In genomic region chr3:71488391-71488809, GRCh38 we compare ENCODE assay signal across 14 cellular contexts.
DNase-seq lines count a peak whose midpoint lies in the region; ATAC-seq and TF ChIP-seq lines count a peak whose summit lies in the region.
"Had no signal": no experiment of that assay in that cellular context is flagged by ENCODE, and none has a peak within 500 bp of the region (broad histone marks: within the 10 kb centered on the region; RNA-seq: fewer than 3 reads in every experiment).

No MANE protein-coding gene starts in this region.

- TF ChIP-seq CTCF in activated CD8-positive, alpha-beta T cell treated with anti-CD3 and anti-CD28 coated beads for 36 hours (IDR thresholded peaks at IDR 0.05), result no peak
- TF ChIP-seq CTCF in neutrophil (IDR thresholded peaks at IDR 0.05) (no peak), uterus (IDR thresholded peaks at IDR 0.05) (no peak)

- peaks cover 92% of the 10 kb centered on the region for H3K4me1 Mint-ChIP-seq in activated T-cell treated with anti-CD3 and anti-CD28 coated beads, Interleukin-2, amount 50 U/mL, for 24 hours (ENCODE audit: low read depth)
- peaks cover 85% of the 10 kb centered on the region for H3K4me1 Mint-ChIP-seq in activated CD8-positive, alpha-beta T cell treated with anti-CD3 and anti-CD28 coated beads for 36 hours (ENCODE audit: low read depth)

- H3K36me3 ChIP-seq in neutrophil, result peaks cover 6% of the 10 kb centered on the region
- no peaks in the 10 kb centered on the region for H3K36me3 ChIP-seq in uterus

- POLR2A ChIA-PET in activated CD8-positive, alpha-beta T cell treated with anti-CD3 and anti-CD28 coated beads for 36 hours (lab: Charles Lee), result interaction anchor here (0.7 to 2.8 kb wide), 3 partner anchors 10 to 113 kb away, joined by 3 to 11 read pairs (median 3); no protein-coding TSS in a partner anchor

- H3K9me3 ChIP-seq in neutrophil, result no peaks in the 10 kb centered on the region
- H3K9me3 ChIP-seq in uterus, result no peaks in the 10 kb centered on the region

- peak overlapping the region; percentile 66 for H3K27ac ChIP-seq in neutrophil
- H3K27ac ChIP-seq in uterus, result no peak overlapping the region

- no peak for DNase-seq in activated T-cell treated with anti-CD3 and anti-CD28 coated beads, Interleukin-2, amount 50 U/mL, for 24 hours
- no peak for DNase-seq in activated T-cell treated with anti-CD3 and anti-CD28 coated beads, Interleukin-2, amount 50 U/mL, for 48 hours
- DNase-seq in NCI-H526 (lab: John Stamatoyannopoulos, UW), result peak; percentile 5 to 35
- DNase-seq in activated CD8-positive, alpha-beta T cell treated with anti-CD3 and anti-CD28 coated beads for 36 hours, result peak; percentile 62
- DNase-seq in NCI-H2029 treated with DMSO at 0.1 percent for 48 hours (lab: John Stamatoyannopoulos, UW), result no peak
- DNase-seq in uterus, result no peak
- DNase-seq: caudate nucleus, DMS153, IMR-90, mesendoderm, nucleus accumbens had no signal

- intact Hi-C loops in activated CD8-positive, alpha-beta T cell treated with anti-CD3 and anti-CD28 coated beads for 36 hours (cut with micrococcal nuclease), result loop anchor here (5.0 to 10.0 kb wide), 2 partner anchors 36 to 184 kb away; no protein-coding TSS in a partner anchor
- intact Hi-C loops in uterus (cut with DNase I; ENCODE audit: low total_unique reads), result no loop called here

- peaks cover 6% of the 10 kb centered on the region for H3K9me3 Mint-ChIP-seq in activated T-cell treated with anti-CD3 and anti-CD28 coated beads, Interleukin-2, amount 50 U/mL, for 24 hours
- H3K9me3 Mint-ChIP-seq in activated CD8-positive, alpha-beta T cell treated with anti-CD3 and anti-CD28 coated beads for 36 hours, result peaks cover 14% of the 10 kb centered on the region

- H3K4me1 ChIP-seq in neutrophil (ENCODE audit: control insufficient read depth in 1 of 2, insufficient read depth in 1 of 2, low read depth in 1 of 2, low read length in 1 of 2) (peaks cover 26 to 36% of the 10 kb centered on the region in 2 experiments), uterus (no peaks in the 10 kb centered on the region)

- H3K27me3 ChIP-seq in neutrophil (no peaks in the 10 kb centered on the region), uterus (no peaks in the 10 kb centered on the region)

- H3K4me3 Mint-ChIP-seq in activated T-cell treated with anti-CD3 and anti-CD28 coated beads, Interleukin-2, amount 50 U/mL, for 24 hours, result peak overlapping the region; percentile 67
- peak overlapping the region; percentile 62 for H3K4me3 Mint-ChIP-seq in activated CD8-positive, alpha-beta T cell treated with anti-CD3 and anti-CD28 coated beads for 36 hours

- H3K36me3 Mint-ChIP-seq in activated T-cell treated with anti-CD3 and anti-CD28 coated beads, Interleukin-2, amount 50 U/mL, for 24 hours (ENCODE audit: low read depth), result peaks cover 45% of the 10 kb centered on the region
- peaks cover 49% of the 10 kb centered on the region for H3K36me3 Mint-ChIP-seq in activated CD8-positive, alpha-beta T cell treated with anti-CD3 and anti-CD28 coated beads for 36 hours (ENCODE audit: low read depth)

- peak overlapping the region; percentile 90 for H3K27ac Mint-ChIP-seq in activated T-cell treated with anti-CD3 and anti-CD28 coated beads, Interleukin-2, amount 50 U/mL, for 24 hours
- peak overlapping the region; percentile 98 for H3K27ac Mint-ChIP-seq in activated CD8-positive, alpha-beta T cell treated with anti-CD3 and anti-CD28 coated beads for 36 hours

- H3K4me3 ChIP-seq in neutrophil (ENCODE audit: low read depth in 1 of 2, low read length in 1 of 2) (no peak overlapping the region), uterus (no peak overlapping the region)

- peak; percentile 11 for ATAC-seq in activated CD8-positive, alpha-beta T cell treated with anti-CD3 and anti-CD28 coated beads for 36 hours
- no peak for ATAC-seq in GM21529 (IDR thresholded peaks at IDR 0.05; ENCODE audit: unreplicated experiment)
- ATAC-seq: Panc1 had no signal

- no peak for TF ChIP-seq POLR2A in uterus (IDR thresholded peaks at IDR 0.05)

- no peaks in the 10 kb centered on the region for H3K27me3 Mint-ChIP-seq in activated T-cell treated with anti-CD3 and anti-CD28 coated beads, Interleukin-2, amount 50 U/mL, for 24 hours
- no peaks in the 10 kb centered on the region for H3K27me3 Mint-ChIP-seq in activated CD8-positive, alpha-beta T cell treated with anti-CD3 and anti-CD28 coated beads for 36 hours

- CTCF ChIA-PET in activated CD8-positive, alpha-beta T cell treated with anti-CD3 and anti-CD28 coated beads for 36 hours (lab: Charles Lee), result interaction anchor here (0.9 to 1.7 kb wide), 6 partner anchors 8 to 34 kb away, joined by 3 to 6 read pairs (median 4); no protein-coding TSS in a partner anchor

Comparison
In these comparisons a context has a peak if more than half of its experiments do, and no peak if none do; other contexts are left out.
1. DNase-seq: peak in NCI-H526 (2 of 2) and activated CD8-positive, alpha-beta T cell treated with anti-CD3 and anti-CD28 coated beads for 36 hours (single experiment); none in activated T-cell treated with anti-CD3 and anti-CD28 coated beads, Interleukin-2, amount 50 U/mL, for 24 hours (single experiment), activated T-cell treated with anti-CD3 and anti-CD28 coated beads, Interleukin-2, amount 50 U/mL, for 48 hours (0 of 2), NCI-H2029 treated with DMSO at 0.1 percent for 48 hours (single experiment) and uterus (0 of 2).